29 cellular contexts compared by ENCODE assay signal in the genomic region with DNA sequence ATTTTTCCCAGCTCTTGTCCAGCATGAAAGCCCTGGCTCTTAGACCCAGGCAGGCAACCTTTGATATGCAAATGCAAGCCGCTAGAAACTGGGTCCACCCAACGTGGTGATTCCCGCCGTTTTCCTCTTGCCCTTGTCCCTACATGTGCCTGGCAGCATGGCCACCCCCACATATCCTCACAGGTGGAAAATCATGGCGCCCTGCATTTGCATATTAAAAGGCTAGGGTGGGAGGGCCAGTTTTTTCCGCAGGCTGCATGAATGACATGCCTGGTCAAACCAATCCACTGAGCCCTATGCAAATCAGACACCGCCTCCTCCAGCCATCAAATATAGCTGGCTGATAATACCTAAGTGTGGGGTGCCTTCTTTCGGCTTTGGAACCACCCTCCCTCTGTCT.
"Had no signal": no experiment of that assay in that cellular context is flagged by ENCODE, and none has a peak within 500 bp of the region (broad histone marks: within the 10 kb centered on the region; RNA-seq: fewer than 3 reads in every experiment).

No MANE protein-coding gene starts in this region.

- FAIRE-seq: pancreas, small intestine had no signal

- H3K27me3 Mint-ChIP-seq: naive thymus-derived CD8-positive, alpha-beta T cell; natural killer cell treated with Interleukin-12 subunit alpha and Interleukin-12 subunit beta and Interleukin-15 and Interleukin-18, amount 100 ng/mL, for 72 hours; progenitor cell of endocrine pancreas; stimulated activated naive B cell treated with anti-CD40 and anti-IgM and Interleukin-4, amounts not matched to agents 10 μg/mL and 1 μg/mL and 100 μg/mL, for 72 hours; stimulated activated naive CD8-positive, alpha-beta T cell treated with anti-CD3 and anti-CD28 coated beads, Interleukin-15, Interleukin-2, amounts not matched to agents 100 ng/mL and 50 ng/mL, for 24 hours had no signal

- DNase-seq: naive thymus-derived CD8-positive, alpha-beta T cell; nephron progenitor cell; nucleus accumbens; pancreas; posterior cingulate gyrus; psoas muscle; right cardiac atrium; right lobe of liver; sigmoid colon; small intestine; stimulated activated CD4-positive, alpha-beta T cell treated with anti-CD3 and anti-CD28 coated beads, Interleukin-15, amount 100 ng/mL, for 24 hours; stimulated activated CD4-positive, alpha-beta T cell treated with anti-CD3 and anti-CD28 coated beads, Interleukin-2, amount 100 ng/mL, for 24 hours; stimulated activated CD4-positive, alpha-beta T cell treated with anti-CD3 and anti-CD28 coated beads, Interleukin-2, amount 100 ng/mL, for 48 hours; stimulated activated CD4-positive, alpha-beta T cell treated with anti-CD3 and anti-CD28 coated beads, Interleukin-4, amount 100 ng/mL, for 24 hours; stimulated activated naive B cell treated with anti-CD40 and anti-IgM and Interleukin-4, amounts not matched to agents 10 μg/mL and 1 μg/mL and 100 μg/mL, for 72 hours; stimulated activated naive CD4-positive, alpha-beta T cell treated with Interleukin-2 at 50 U/mL for 16 hours; stomach; thyroid gland; trophoblast cell; upper lobe of right lung; uterus had no signal

- H3K27ac ChIP-seq: neutrophil, pancreas, psoas muscle, right lobe of liver, sigmoid colon, stomach, thoracic aorta, thyroid gland, tibial nerve, upper lobe of right lung, uterus had no signal

- H3K36me3 ChIP-seq: neutrophil, pancreas, right lobe of liver, sigmoid colon, stomach, thoracic aorta, thyroid gland, tibial nerve, upper lobe of right lung, uterus had no signal

- H3K4me1 ChIP-seq: pancreas, psoas muscle, right lobe of liver, sigmoid colon, stomach, thyroid gland, tibial nerve, upper lobe of right lung, uterus had no signal

- H3K36me3 Mint-ChIP-seq: naive thymus-derived CD8-positive, alpha-beta T cell; natural killer cell treated with Interleukin-12 subunit alpha and Interleukin-12 subunit beta and Interleukin-15 and Interleukin-18, amount 100 ng/mL, for 72 hours; stimulated activated effector memory CD8-positive, alpha-beta T cell treated with anti-CD3 and anti-CD28 coated beads, Interleukin-12 subunit alpha, Interleukin-12 subunit beta, amount 100 ng/mL, for 72 hours; stimulated activated naive B cell treated with anti-CD40 and anti-IgM and Interleukin-4, amounts not matched to agents 10 μg/mL and 1 μg/mL and 100 μg/mL, for 72 hours had no signal

- H3K9me3 ChIP-seq: neutrophil, pancreas, psoas muscle, right lobe of liver, sigmoid colon, thoracic aorta, thyroid gland, tibial nerve, upper lobe of right lung, uterus had no signal

- H3K27me3 ChIP-seq: neutrophil, pancreas, right lobe of liver, sigmoid colon, stomach, thyroid gland, tibial nerve, upper lobe of right lung, uterus had no signal

- H3K4me3 Mint-ChIP-seq: naive thymus-derived CD8-positive, alpha-beta T cell; natural killer cell treated with Interleukin-12 subunit alpha and Interleukin-12 subunit beta and Interleukin-15 and Interleukin-18, amount 100 ng/mL, for 72 hours; nephron progenitor cell; neural crest cell; stimulated activated effector memory CD8-positive, alpha-beta T cell treated with anti-CD3 and anti-CD28 coated beads, Interleukin-12 subunit alpha, Interleukin-12 subunit beta, amount 100 ng/mL, for 72 hours; stimulated activated naive B cell treated with anti-CD40 and anti-IgM and Interleukin-4, amounts not matched to agents 10 μg/mL and 1 μg/mL and 100 μg/mL, for 72 hours; stimulated activated naive CD8-positive, alpha-beta T cell treated with anti-CD3 and anti-CD28 coated beads, Interleukin-15, Interleukin-2, amounts not matched to agents 100 ng/mL and 50 ng/mL, for 24 hours had no signal

- H3K4me3 ChIP-seq: pancreas, psoas muscle, right lobe of liver, sigmoid colon, stomach, thoracic aorta, thyroid gland, tibial nerve, upper lobe of right lung, uterus had no signal

- H3K27ac Mint-ChIP-seq: naive thymus-derived CD8-positive, alpha-beta T cell; natural killer cell treated with Interleukin-12 subunit alpha and Interleukin-12 subunit beta and Interleukin-15 and Interleukin-18, amount 100 ng/mL, for 72 hours; nephron progenitor cell; progenitor cell of endocrine pancreas; stimulated activated effector memory CD8-positive, alpha-beta T cell treated with anti-CD3 and anti-CD28 coated beads, Interleukin-12 subunit alpha, Interleukin-12 subunit beta, amount 100 ng/mL, for 72 hours; stimulated activated naive B cell treated with anti-CD40 and anti-IgM and Interleukin-4, amounts not matched to agents 10 μg/mL and 1 μg/mL and 100 μg/mL, for 72 hours; stimulated activated naive CD8-positive, alpha-beta T cell treated with anti-CD3 and anti-CD28 coated beads, Interleukin-15, Interleukin-2, amounts not matched to agents 100 ng/mL and 50 ng/mL, for 24 hours had no signal

- ATAC-seq: naive thymus-derived CD8-positive, alpha-beta T cell; natural killer cell treated with Interleukin-12 subunit alpha and Interleukin-12 subunit beta and Interleukin-15 and Interleukin-18, amount 100 ng/mL, for 72 hours; pancreas; psoas muscle; right cardiac atrium; right lobe of liver; stimulated activated effector memory CD8-positive, alpha-beta T cell treated with anti-CD3 and anti-CD28 coated beads, Interleukin-12 subunit alpha, Interleukin-12 subunit beta, amount 100 ng/mL, for 72 hours; stimulated activated naive B cell treated with anti-CD40 and anti-IgM and Interleukin-4, amounts not matched to agents 10 μg/mL and 1 μg/mL and 100 μg/mL, for 72 hours; upper lobe of right lung had no signal

- H3K4me1 Mint-ChIP-seq: naive thymus-derived CD8-positive, alpha-beta T cell; nephron progenitor cell; neural crest cell; stimulated activated effector memory CD8-positive, alpha-beta T cell treated with anti-CD3 and anti-CD28 coated beads, Interleukin-12 subunit alpha, Interleukin-12 subunit beta, amount 100 ng/mL, for 72 hours; stimulated activated naive B cell treated with anti-CD40 and anti-IgM and Interleukin-4, amounts not matched to agents 10 μg/mL and 1 μg/mL and 100 μg/mL, for 72 hours had no signal
